In the genomic region with DNA sequence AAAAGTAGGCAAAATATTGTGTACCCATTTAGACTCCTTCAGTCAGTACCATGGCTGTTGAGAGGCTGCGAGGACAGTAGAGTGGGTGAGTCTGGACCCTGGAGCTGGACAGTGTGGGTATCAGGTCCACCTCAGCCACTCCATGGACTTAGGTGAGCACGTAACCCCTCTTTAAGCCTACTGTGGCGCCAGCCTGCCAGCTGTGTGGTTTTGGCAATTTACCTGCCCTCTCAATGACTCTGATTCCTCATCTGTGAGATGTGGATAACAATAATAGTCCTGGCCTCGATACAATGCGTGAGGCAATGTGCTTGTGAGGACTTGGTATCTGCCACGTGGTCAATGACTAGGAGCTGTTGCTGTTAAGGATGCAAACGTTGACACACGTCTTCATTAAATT, we compare ENCODE assay signal across 23 cellular contexts. TPM values are rescaled to one million over a fixed set of nuclear protein-coding genes. Genes with fewer than 3 reads are reported as not detected.
DNase-seq lines count a peak whose midpoint lies in the region; ATAC-seq and TF ChIP-seq lines count a peak whose summit lies in the region.
"Had no signal": no experiment of that assay in that cellular context is flagged by ENCODE, and none has a peak within 500 bp of the region (broad histone marks: within the 10 kb centered on the region; RNA-seq: fewer than 3 reads in every experiment).

No MANE protein-coding gene starts in this region.

- peaks cover 0 to under 1% (median 0%) of the 10 kb centered on the region in 9 donors for H3K36me3 ChIP-seq in heart right ventricle
- H3K36me3 ChIP-seq in psoas muscle (ENCODE audit: insufficient read depth in 1 of 2, low read depth in 1 of 2), result peaks cover 2 to 5% of the 10 kb centered on the region in 2 donors
- no peaks in the 10 kb centered on the region for H3K36me3 ChIP-seq in A673 (ENCODE audit: insufficient read depth, low read length, poor library complexity, severe bottlenecking)
- H3K36me3 ChIP-seq: Peyer's patch had no signal

- H3K27ac ChIP-seq in heart right ventricle (peak overlapping the region in 1 of 10 donors; percentile 71), psoas muscle (peak overlapping the region; percentile 64), A673 (ENCODE audit: low read depth, low read length, poor library complexity, severe bottlenecking) (no peak overlapping the region)
- H3K27ac ChIP-seq: A549; BLaER1 treated with 17β-estradiol and CSF1 and Interleukin-3, amounts not matched to agents 10 nM and 100 nM; Peyer's patch had no signal

- POLR2A ChIA-PET in A673 (lab: Charles Lee; ENCODE audit: low non-redundant PET), result no interaction called here

- no peak for TF ChIP-seq CTCF in heart right ventricle (IDR thresholded peaks at IDR 0.05)
- TF ChIP-seq CTCF in psoas muscle (IDR thresholded peaks at IDR 0.05), result no peak
- TF ChIP-seq CTCF in A673 (conservative IDR thresholded peaks at IDR 0.05; ENCODE audit: low read depth, low read length), result no peak

- DNase-seq in heart right ventricle, result no peak
- DNase-seq in left cardiac atrium, result no peak
- DNase-seq in psoas muscle, result peak; percentile 43 to 72
- no peak for DNase-seq in activated CD4-positive, CD25-positive, alpha-beta regulatory T cell treated with anti-CD3 and anti-CD28 coated beads, Interleukin-2, amount 50 U/mL, for 72 hours
- no peak for DNase-seq in A673 (ENCODE audit: low spot score)
- DNase-seq: Calu3; CD8-positive, alpha-beta T cell; GF-D8; GOT3; MV-4-11; NCI-H1694 treated with DMSO at 0.1 percent for 48 hours; NCI-H2107; NCI-H510A; NCI-H748 treated with DMSO at 0.1 percent for 48 hours; NK-92 treated with Interleukin-12 subunit alpha and Interleukin-12 subunit beta, amount 100 ng/mL, for 24 hours; Peyer's patch; SHP77 had no signal

- ATAC-seq in heart right ventricle (peak in 6 of 8 donors; percentile 52 to 92 (median 74)), left cardiac atrium (no peak), esophagus mucosa (peak; percentile 55), psoas muscle (peak; percentile 93 to 98 (median 98)), GM21737 (IDR thresholded peaks at IDR 0.05; ENCODE audit: unreplicated experiment) (no peak)
- ATAC-seq: A549; CD8-positive, alpha-beta T cell; GM12878; K562 had no signal

- BruUV-seq in A673 (replicated peaks; lab: Mats Ljungman, UMichigan), result no TSS peak

- H3K4me3 ChIP-seq in heart right ventricle (no peak overlapping the region), psoas muscle (no peak overlapping the region), A673 (ENCODE audit: low read depth, low read length, poor library complexity, severe bottlenecking) (no peak overlapping the region)
- H3K4me3 ChIP-seq: A549; BLaER1 treated with 17β-estradiol and CSF1 and Interleukin-3, amounts not matched to agents 10 nM and 100 nM; GM12878; K562; Peyer's patch had no signal

- H3K27me3 ChIP-seq in heart right ventricle, result no peaks in the 10 kb centered on the region
- no peaks in the 10 kb centered on the region for H3K27me3 ChIP-seq in psoas muscle (ENCODE audit: insufficient read depth in 3 of 3, low read length in 2 of 3)
- H3K27me3 ChIP-seq in A673 (replicated peaks; ENCODE audit: insufficient read depth, low read depth, low read length, poor library complexity), result no peaks in the 10 kb centered on the region
- H3K27me3 ChIP-seq: BLaER1 treated with 17β-estradiol and CSF1 and Interleukin-3, amounts not matched to agents 10 nM and 100 nM; Peyer's patch had no signal

- CTCF ChIA-PET in A673 (lab: Charles Lee), result no interaction called here

- H3K9me3 ChIP-seq in heart right ventricle (no peaks in the 10 kb centered on the region), psoas muscle (no peaks in the 10 kb centered on the region), A673 (ENCODE audit: low read depth, low read length, poor library complexity, severe bottlenecking) (no peaks in the 10 kb centered on the region)
- H3K9me3 ChIP-seq: A549; BLaER1 treated with 17β-estradiol and CSF1 and Interleukin-3, amounts not matched to agents 10 nM and 100 nM; Peyer's patch had no signal

- H3K4me1 ChIP-seq in heart right ventricle (peaks cover 0 to 19% (median 8%) of the 10 kb centered on the region in 9 donors), psoas muscle (no peaks in the 10 kb centered on the region), A673 (ENCODE audit: insufficient read depth, low read length, poor library complexity, severe bottlenecking) (no peaks in the 10 kb centered on the region)
- H3K4me1 ChIP-seq: A549; BLaER1 treated with 17β-estradiol and CSF1 and Interleukin-3, amounts not matched to agents 10 nM and 100 nM; Peyer's patch had no signal

- 70 to 77% methylated on average over 8 of the region's 8 CpGs for WGBS in heart right ventricle, 2 donors
- WGBS in psoas muscle, 3 donors, result 63 to 78% (median 67%) methylated on average over 8 of the region's 8 CpGs

- intact Hi-C loops in heart right ventricle (cut with DNase I), result no loop called here
- intact Hi-C loops in left cardiac atrium (cut with DNase I), result no loop called here
- intact Hi-C loops in psoas muscle (cut with DNase I), result no loop called here
- intact Hi-C loops in A673 (cut with micrococcal nuclease; ENCODE audit: unreplicated experiment), result no loop called here

RNA-seq across cellular contexts. Expression of gene SLC1A3, which starts 17.9 kb away (rescaled TPM):
- 10 to 100 TPM; 39.5 to 83.6 (median 58.5) TPM for total RNA-seq in heart right ventricle
- polyA plus RNA-seq in heart right ventricle, result 10 to 100 TPM; 54.2 to 62.4 TPM
- total RNA-seq in left cardiac atrium, result 10 to 100 TPM; 44.9 to 66.6 TPM
- total RNA-seq in esophagus mucosa, result 14.7 TPM
- total RNA-seq in psoas muscle, result 10 to 100 TPM; 12.7 to 25.3 (median 21.5) TPM
- 10 to 100 TPM in 2 of 3 donors, 1 to 10 TPM in 1; 9.6 to 17.4 (median 10.3) TPM for polyA plus RNA-seq in psoas muscle
- total RNA-seq in A673 (2021), result 20.5 and 28.9 TPM in 2 replicates
- total RNA-seq: CD8-positive, alpha-beta T cell had no signal
- polyA plus RNA-seq: A549, K562 had no signal

Comparison
In these comparisons a context has a peak if more than half of its experiments do, and no peak if none do; other contexts are left out.
1. ATAC-seq: peak in heart right ventricle (6 of 8), esophagus mucosa (single experiment) and psoas muscle (4 of 4); none in left cardiac atrium (0 of 2) and GM21737 (single experiment).
2. DNase-seq: peak in psoas muscle (2 of 2); none in heart right ventricle (0 of 2), left cardiac atrium (single experiment), activated CD4-positive, CD25-positive, alpha-beta regulatory T cell treated with anti-CD3 and anti-CD28 coated beads, Interleukin-2, amount 50 U/mL, for 72 hours (single experiment) and A673 (single experiment).